24 cellular contexts compared by ENCODE assay signal in the genomic region with DNA sequence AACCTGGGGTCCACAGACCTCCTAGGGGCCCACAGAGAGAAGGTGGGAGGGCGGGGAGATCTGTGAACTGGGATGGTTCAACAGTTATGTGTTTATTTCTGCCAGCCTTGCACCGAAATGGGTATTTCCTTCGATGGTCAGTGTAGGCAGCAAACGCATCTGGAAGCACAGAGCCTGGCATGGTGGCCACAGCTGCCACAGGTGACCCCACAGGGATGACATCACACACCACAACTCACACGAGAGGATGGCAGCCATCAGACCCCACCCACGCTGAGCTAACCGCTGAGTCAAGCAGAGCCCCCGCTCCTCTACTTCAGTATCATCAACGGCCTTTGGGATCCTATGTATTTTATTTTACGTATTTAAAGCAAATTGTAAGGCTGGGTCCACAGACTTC. TPM values are rescaled to one million over a fixed set of nuclear protein-coding genes. Genes with fewer than 3 reads are reported as not detected.
DNase-seq lines count a peak whose midpoint lies in the region; ATAC-seq, FAIRE-seq and TF ChIP-seq lines count a peak whose summit lies in the region.
"Had no signal": no experiment of that assay in that cellular context is flagged by ENCODE, and none has a peak within 500 bp of the region (broad histone marks: within the 10 kb centered on the region; RNA-seq: fewer than 3 reads in every experiment).

No MANE protein-coding gene starts in this region.

- H3K9me3 Mint-ChIP-seq in immature natural killer cell, result no peaks in the 10 kb centered on the region
- H3K9me3 Mint-ChIP-seq: CD8-positive, alpha-beta T cell had no signal

- H3K4me3 Mint-ChIP-seq in immature natural killer cell, result no peak overlapping the region
- H3K4me3 Mint-ChIP-seq: CD8-positive, alpha-beta T cell had no signal

- H3K27ac Mint-ChIP-seq in immature natural killer cell, result no peak overlapping the region
- H3K27ac Mint-ChIP-seq: CD8-positive, alpha-beta T cell had no signal

- DNase-seq in GM12891 (ENCODE audit: insufficient read length, low spot score) (no peak), kidney (peak; percentile 29), spleen (peak; percentile 58), immature natural killer cell (no peak)
- no peak for DNase-seq in activated CD4-positive, alpha-beta T cell treated with anti-CD3 and anti-CD28 coated beads, Interleukin-2, amount 50 U/mL, for 1 hour
- no peak for DNase-seq in activated CD4-positive, CD25-positive, alpha-beta regulatory T cell treated with anti-CD3 and anti-CD28 coated beads, Interleukin-2, amount 50 U/mL, for 72 hours
- DNase-seq: Caco-2; CD8-positive, alpha-beta T cell; GM23248; IMR-90; MM.1S; NCI-H1694 treated with DMSO at 0.1 percent for 48 hours; NCI-H2081; NCI-H2227 treated with DMSO at 0.1 percent for 48 hours; NCI-H526 treated with DMSO at 0.1 percent for 48 hours; Peyer's patch; SIG-M5 had no signal

- H3K36me3 Mint-ChIP-seq in immature natural killer cell, result peaks cover 3 to 26% (median 25%) of the 10 kb centered on the region in 3 donors

- H3K9me3 ChIP-seq in kidney (ENCODE audit: control insufficient read depth in 1 of 2, low read length in 2 of 2), result no peaks in the 10 kb centered on the region
- no peaks in the 10 kb centered on the region for H3K9me3 ChIP-seq in spleen
- H3K9me3 ChIP-seq: Caco-2, Peyer's patch had no signal

- TF ChIP-seq CTCF in kidney (IDR thresholded peaks at IDR 0.05; ENCODE audit: borderline replicate concordance, extremely low read depth, insufficient read depth), result no peak
- TF ChIP-seq CTCF in spleen (IDR thresholded peaks at IDR 0.05 in 8 of 11, conservative IDR thresholded peaks at IDR 0.05 in 3 of 11), result no peak

- intact Hi-C loops in kidney (cut with DNase I), result no loop called here
- intact Hi-C loops in spleen (cut with DNase I; ENCODE audit: low total_unique reads), result no loop called here

- WGBS in spleen, 5 donors, result 78 to 88% (median 84%) methylated on average over 10 of the region's 10 CpGs

- FAIRE-seq in GM12891 (lab: Jason Lieb, UNC), result peak; percentile 93
- no peak for FAIRE-seq in kidney (lab: Jason Lieb, UNC)
- FAIRE-seq: A204.1, G401.6 had no signal

- peaks cover 2 to 8% (median 2%) of the 10 kb centered on the region in 3 donors for H3K27me3 Mint-ChIP-seq in immature natural killer cell (ENCODE audit: low read depth in 3 of 3)

- H3K4me3 ChIP-seq in kidney (ENCODE audit: low read length in 2 of 2) (no peak overlapping the region), spleen (no peak overlapping the region)
- H3K4me3 ChIP-seq: GM23248, Peyer's patch, SK-N-MC had no signal

- no peaks in the 10 kb centered on the region for H3K27me3 ChIP-seq in spleen (replicated peaks in 1 of 7)
- H3K27me3 ChIP-seq: Peyer's patch had no signal

- H3K4me1 Mint-ChIP-seq in immature natural killer cell, result peaks cover 18 to 19% of the 10 kb centered on the region in 2 donors

- H3K36me3 ChIP-seq in kidney (ENCODE audit: control insufficient read depth in 1 of 2, insufficient read depth in 2 of 2, low read length in 2 of 2), result peaks cover 0 to 10% of the 10 kb centered on the region in 2 donors
- peaks cover 0 to 88% (median 20%) of the 10 kb centered on the region in 6 donors for H3K36me3 ChIP-seq in spleen

- ATAC-seq in HG02678 (IDR thresholded peaks at IDR 0.05; ENCODE audit: unreplicated experiment) (peak; percentile 31), GM21360 (IDR thresholded peaks at IDR 0.05; ENCODE audit: unreplicated experiment) (no peak)
- ATAC-seq: CD8-positive, alpha-beta T cell had no signal

- TF ChIP-seq POLR2A in GM12891 (IDR thresholded peaks at IDR 0.05; ENCODE audit: low read depth, low read length) (no peak), spleen (IDR thresholded peaks at IDR 0.05) (no peak)

- no peak overlapping the region for H3K9ac ChIP-seq in kidney (ENCODE audit: low read length in 2 of 2)
- H3K9ac ChIP-seq: GM23248, KMS-11 had no signal

- H3K4me1 ChIP-seq in kidney (ENCODE audit: control insufficient read depth in 1 of 2, insufficient read depth in 1 of 2, low read depth in 1 of 2, low read length in 2 of 2) (no peaks in the 10 kb centered on the region), spleen (peaks cover 5 to 62% (median 17%) of the 10 kb centered on the region in 6 donors)
- H3K4me1 ChIP-seq: Caco-2 had no signal

- H3K27ac ChIP-seq in kidney (ENCODE audit: low read depth in 2 of 2, low read length in 2 of 2) (no peak overlapping the region), spleen (peak overlapping the region in 2 of 8 donors; percentile 18 to 22)
- H3K27ac ChIP-seq: C4-2B, GM23248, KMS-11, Peyer's patch, SK-N-MC had no signal

TF ChIP-seq in GM12891, 5 proteins besides CTCF, POLR2A, EP300 and RAD21:
- TF ChIP-seq POU2F2 (IDR thresholded peaks at IDR 0.05; ENCODE audit: low read depth, low read length) (0 out of 2 replicates have a peak, but pooled peaks have one; percentile 31), SPI1 (IDR thresholded peaks at IDR 0.05; ENCODE audit: low read depth, low read length) (no peak)

RNA-seq across cellular contexts. Expression of a gene that starts 37.4 kb away (rescaled TPM):
- polyA plus RNA-seq in GM12891 (2012; ENCODE audit: low read depth, missing spikeins), result 28.0 TPM
- total RNA-seq in kidney (37.9 TPM), spleen (10 to 100 TPM; 27.1 to 35.5 (median 34.0) TPM)
- polyA plus RNA-seq in kidney (ENCODE audit: insufficient read depth, low read depth, low replicate concordance) (52.7 TPM), spleen (10 to 100 TPM; 25.1 to 40.9 (median 35.8) TPM), immature natural killer cell (10 to 100 TPM in 1 of 3 donors, 1 to 10 TPM in 2; 4.4 to 13.4 (median 7.7) TPM)

RNA-seq across cellular contexts. Expression of a gene that starts 53.2 kb away (rescaled TPM):
- 67.0 TPM for polyA plus RNA-seq in GM12891 (2012; ENCODE audit: low read depth, missing spikeins)
- 57.9 TPM for total RNA-seq in kidney
- polyA plus RNA-seq in kidney (ENCODE audit: insufficient read depth, low read depth, low replicate concordance), result 57.1 TPM
- 100 to 1,000 TPM in 1 of 7 donors, 10 to 100 TPM in 6; 63.9 to 113 (median 77.9) TPM for total RNA-seq in spleen
- polyA plus RNA-seq in spleen, result 100 to 1,000 TPM in 2 of 3 donors, 10 to 100 TPM in 1; 69.5 to 109 (median 105) TPM
- polyA plus RNA-seq in immature natural killer cell, result 10 to 100 TPM; 40.8 to 54.5 (median 40.8) TPM

Comparison
In these comparisons a context has a peak if more than half of its experiments do, and no peak if none do; other contexts are left out.
1. DNase-seq: peak in kidney (single experiment) and spleen (single experiment); none in GM12891 (single experiment), activated CD4-positive, alpha-beta T cell treated with anti-CD3 and anti-CD28 coated beads, Interleukin-2, amount 50 U/mL, for 1 hour (single experiment), immature natural killer cell (0 of 3) and activated CD4-positive, CD25-positive, alpha-beta regulatory T cell treated with anti-CD3 and anti-CD28 coated beads, Interleukin-2, amount 50 U/mL, for 72 hours (single experiment).